16 cellular contexts compared by ENCODE assay signal in genomic region chr14:69775012-69775411, GRCh38. TPM values are rescaled to one million over a fixed set of nuclear protein-coding genes. Genes with fewer than 3 reads are reported as not detected.
"Had no signal": no experiment of that assay in that cellular context is flagged by ENCODE, and none has a peak within 500 bp of the region (broad histone marks: within the 10 kb centered on the region; RNA-seq: fewer than 3 reads in every experiment).

No MANE protein-coding gene starts in this region.

- H3K9me3 Mint-ChIP-seq: activated CD4-positive, alpha-beta memory T cell treated with anti-CD3 and anti-CD28 coated beads, Interleukin-2, amount 10 ng/mL, durations not matched to agents 7 days and 5 days; activated naive CD4-positive, alpha-beta T cell treated with anti-CD3 and anti-CD28 coated beads for 36 hours had no signal

- DNase-seq: activated CD4-positive, alpha-beta memory T cell treated with anti-CD3 and anti-CD28 coated beads, Interleukin-2, amount 10 ng/mL, durations not matched to agents 7 days and 5 days; activated CD4-positive, CD25-positive, alpha-beta regulatory T cell treated with anti-CD3 and anti-CD28 coated beads, Interleukin-2, amount 50 U/mL, for 72 hours; activated naive CD4-positive, alpha-beta T cell treated with anti-CD3 and anti-CD28 coated beads for 36 hours; brain microvascular endothelial cell; glutamatergic neuron; left cardiac atrium; lower lobe of right lung; midbrain; occipital lobe; psoas muscle; spleen; stimulated activated CD4-positive, alpha-beta T cell treated with anti-CD3 and anti-CD28 coated beads, Interleukin-2, amount 100 ng/mL, for 24 hours; T-helper 9 cell; upper lobe of right lung had no signal

- ATAC-seq: esophagus mucosa, left cardiac atrium, lower lobe of right lung, sciatic nerve, upper lobe of right lung had no signal

- H3K27ac Mint-ChIP-seq: activated CD4-positive, alpha-beta memory T cell treated with anti-CD3 and anti-CD28 coated beads, Interleukin-2, amount 10 ng/mL, durations not matched to agents 7 days and 5 days had no signal

- H3K4me3 Mint-ChIP-seq: activated CD4-positive, alpha-beta memory T cell treated with anti-CD3 and anti-CD28 coated beads, Interleukin-2, amount 10 ng/mL, durations not matched to agents 7 days and 5 days; activated naive CD4-positive, alpha-beta T cell treated with anti-CD3 and anti-CD28 coated beads for 36 hours had no signal

- H3K27me3 Mint-ChIP-seq: activated CD4-positive, alpha-beta memory T cell treated with anti-CD3 and anti-CD28 coated beads, Interleukin-2, amount 10 ng/mL, durations not matched to agents 7 days and 5 days had no signal

RNA-seq across cellular contexts. Expression of gene SLC10A1, which starts 22.0 kb away (rescaled TPM):
- polyA plus RNA-seq: psoas muscle, spleen had no signal
